ENCODE assay signal across 8 cellular contexts in the genomic region with DNA sequence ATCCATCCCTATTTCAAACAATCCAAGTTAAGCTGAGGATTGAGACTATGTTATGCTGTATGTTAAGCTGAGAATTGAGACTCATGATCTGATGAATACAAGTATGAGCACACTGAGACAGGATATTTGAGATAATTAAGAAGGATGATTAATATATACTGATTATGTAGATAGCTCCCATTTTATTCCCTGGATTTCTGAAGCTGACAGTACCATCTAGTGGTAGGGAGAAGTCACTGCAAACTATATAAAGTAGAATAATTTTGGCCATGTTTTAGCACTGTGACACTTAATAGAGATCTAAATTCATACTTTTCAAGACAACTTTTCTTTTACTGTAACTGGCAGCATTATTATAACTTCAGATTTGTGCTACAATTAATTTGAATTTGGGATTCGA. TPM values are rescaled to one million over a fixed set of nuclear protein-coding genes. Genes with fewer than 3 reads are reported as not detected.
A peak's percentile ranks its signal among the peaks of the same experiment; 100 is the strongest.
DNase-seq lines count a peak whose midpoint lies in the region; ATAC-seq and TF ChIP-seq lines count a peak whose summit lies in the region.

No MANE protein-coding gene starts in this region.

- peaks cover 0 to 34% (median 4%) of the 10 kb centered on the region in 3 donors for H3K36me3 Mint-ChIP-seq in CD8-positive, alpha-beta memory T cell

- H3K9me3 Mint-ChIP-seq in CD8-positive, alpha-beta memory T cell = no peaks in the 10 kb centered on the region

- TF ChIP-seq CTCF in GM12872 (IDR thresholded peaks at IDR 0.05; ENCODE audit: insufficient read depth, low read depth, low read length) (peak; percentile 50; the same call in 2 of the 3 replicates), RWPE2 (IDR thresholded peaks at IDR 0.05; ENCODE audit: poor library complexity, severe bottlenecking) (peak; percentile 77)

- POLR2A ChIA-PET in CD8-positive, alpha-beta memory T cell (lab: Charles Lee) = no interaction called here

- peak; percentile 14 for DNase-seq in ACHN
- DNase-seq in RWPE2 (ENCODE audit: low spot score) = no peak
- peak; percentile 5 for DNase-seq in hepatic stellate cell (ENCODE audit: low spot score)
- no peak for DNase-seq in activated CD8-positive, alpha-beta memory T cell treated with anti-CD3 and anti-CD28 coated beads, Interleukin-2, amount 50 U/mL, for 48 hours
- DNase-seq in CD8-positive, alpha-beta memory T cell = no peak
- DNase-seq in HuH-7 (ENCODE audit: low spot score) = no peak

- no peak overlapping the region for H3K4me3 ChIP-seq in RWPE2 (ENCODE audit: severe bottlenecking)
- no peak overlapping the region for H3K4me3 ChIP-seq in CD8-positive, alpha-beta memory T cell (ENCODE audit: low read length)

- no peaks in the 10 kb centered on the region for H3K9me3 ChIP-seq in RWPE2 (ENCODE audit: severe bottlenecking)
- no peaks in the 10 kb centered on the region for H3K9me3 ChIP-seq in CD8-positive, alpha-beta memory T cell (ENCODE audit: low read length)

- H3K4me1 Mint-ChIP-seq in CD8-positive, alpha-beta memory T cell = peaks cover 0 to 4% (median 0%) of the 10 kb centered on the region in 3 donors

- no peak overlapping the region for H3K27ac Mint-ChIP-seq in CD8-positive, alpha-beta memory T cell

- H3K27me3 ChIP-seq in RWPE2 (ENCODE audit: insufficient read depth, poor library complexity, severe bottlenecking) = no peaks in the 10 kb centered on the region
- H3K27me3 ChIP-seq in CD8-positive, alpha-beta memory T cell (ENCODE audit: insufficient read depth, low read length, poor library complexity, severe bottlenecking) = no peaks in the 10 kb centered on the region

- H3K4me3 Mint-ChIP-seq in CD8-positive, alpha-beta memory T cell = no peak overlapping the region

- H3K27me3 Mint-ChIP-seq in CD8-positive, alpha-beta memory T cell = no peaks in the 10 kb centered on the region

- H3K27ac ChIP-seq in RWPE2 (ENCODE audit: poor library complexity, severe bottlenecking) = no peak overlapping the region
- H3K27ac ChIP-seq in CD8-positive, alpha-beta memory T cell (ENCODE audit: low read depth, low read length) = no peak overlapping the region

- in situ Hi-C loops in ACHN (cut with HindIII; ENCODE audit: low pct_ligation_motif_present, low pct_unique_long_range_greater_than_20kb, low sequenced_read_pairs) = no loop called here

- CTCF ChIA-PET in CD8-positive, alpha-beta memory T cell (lab: Charles Lee) = interaction anchor here (0.6 to 2.8 kb wide), 4 partner anchors 18 to 604 kb away, joined by 3 to 23 read pairs (median 4); no protein-coding TSS in a partner anchor

- no peak for ATAC-seq in RWPE2 (ENCODE audit: low read depth)
- no peak for ATAC-seq in HG02970 (IDR thresholded peaks at IDR 0.05; ENCODE audit: low FRiP score, unreplicated experiment)

- peaks cover 22% of the 10 kb centered on the region for H3K36me3 ChIP-seq in RWPE2 (ENCODE audit: low read depth)
- no peaks in the 10 kb centered on the region for H3K36me3 ChIP-seq in CD8-positive, alpha-beta memory T cell (ENCODE audit: insufficient read depth, low read length)

- no peaks in the 10 kb centered on the region for H3K4me1 ChIP-seq in RWPE2 (ENCODE audit: insufficient read depth, poor library complexity, severe bottlenecking)
- H3K4me1 ChIP-seq in CD8-positive, alpha-beta memory T cell (ENCODE audit: insufficient read depth, low read length) = no peaks in the 10 kb centered on the region

RNA-seq across cellular contexts. Expression of gene PHF6, which starts 23.1 kb away (rescaled TPM):
- total RNA-seq in CD8-positive, alpha-beta memory T cell = 10 to 100 TPM; 61.4 TPM
- polyA plus RNA-seq in CD8-positive, alpha-beta memory T cell = 20.3 TPM

Comparison
In these comparisons a context has a peak if more than half of its experiments do, and no peak if none do; other contexts are left out.
1. DNase-seq: peak in ACHN (single experiment) and hepatic stellate cell (single experiment); none in RWPE2 (single experiment), activated CD8-positive, alpha-beta memory T cell treated with anti-CD3 and anti-CD28 coated beads, Interleukin-2, amount 50 U/mL, for 48 hours (single experiment), CD8-positive, alpha-beta memory T cell (0 of 5) and HuH-7 (single experiment).